28 cellular contexts compared by ENCODE assay signal in the genomic region with DNA sequence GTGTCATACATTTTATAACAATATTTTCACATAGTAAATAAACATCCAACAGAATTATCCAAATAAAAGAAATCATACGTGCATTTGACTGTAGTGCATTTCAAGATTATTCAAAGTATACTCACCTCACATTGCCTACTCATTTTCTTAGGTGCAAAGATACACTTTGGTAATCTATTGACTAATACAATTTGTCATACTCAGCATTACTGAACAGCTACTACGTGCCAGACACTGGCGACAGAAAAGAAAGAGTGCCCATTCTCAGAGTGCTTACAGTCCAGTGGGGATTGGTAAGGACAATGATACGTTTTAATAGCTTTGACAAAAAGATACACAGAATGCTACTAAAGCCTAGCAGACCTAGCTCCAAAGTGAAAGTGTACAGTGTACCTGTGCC.
"Had no signal": no experiment of that assay in that cellular context is flagged by ENCODE, and none has a peak within 500 bp of the region (broad histone marks: within the 10 kb centered on the region; RNA-seq: fewer than 3 reads in every experiment).

No MANE protein-coding gene starts in this region.

- ATAC-seq: naive thymus-derived CD4-positive, alpha-beta T cell; natural killer cell; pancreas; sciatic nerve; stimulated activated memory B cell treated with anti-CD40 and anti-IgM and Interleukin-4, amounts not matched to agents 10 μg/mL and 1 μg/mL and 100 μg/mL, for 72 hours; stimulated activated naive CD8-positive, alpha-beta T cell treated with anti-CD3 and anti-CD28 coated beads, Interleukin-15, amount 100 ng/mL, for 72 hours; stimulated activated naive CD8-positive, alpha-beta T cell treated with anti-CD3 and anti-CD28 coated beads, Interleukin-15, Interleukin-2, amounts not matched to agents 100 U/mL and 50 U/mL, for 24 hours; upper lobe of right lung had no signal

- H3K4me2 ChIP-seq: neural progenitor cell, smooth muscle cell had no signal

- H3K27ac ChIP-seq: neural progenitor cell, pancreas, prostate gland, right atrium auricular region, skin epidermis, spleen, suprapubic skin, testis, tibial artery, transverse colon, upper lobe of right lung, uterus had no signal

- H3K36me3 ChIP-seq: prostate gland, uterus had no signal

- H3K4me1 ChIP-seq: neural progenitor cell, pancreas, prostate gland, right atrium auricular region, spleen, suprapubic skin, testis, tibial artery, transverse colon, upper lobe of right lung, uterus had no signal

- H3K4me3 ChIP-seq: neural progenitor cell, pancreas, prostate gland, right atrium auricular region, skin epidermis, smooth muscle cell, spleen, suprapubic skin, testis, tibial artery, transverse colon, upper lobe of right lung, uterus had no signal

- H3K9me3 ChIP-seq: pancreas, prostate gland, right atrium auricular region, suprapubic skin, testis, tibial artery, transverse colon, upper lobe of right lung, uterus had no signal

- H2AFZ ChIP-seq: neural progenitor cell had no signal

- H3K27me3 ChIP-seq: neural progenitor cell, pancreas, right atrium auricular region, spleen, suprapubic skin, testis, tibial artery, transverse colon, upper lobe of right lung, uterus had no signal

- FAIRE-seq: pancreas had no signal

- DNase-seq: naive thymus-derived CD4-positive, alpha-beta T cell; natural killer cell; occipital lobe; pancreas; retina; spleen; stimulated activated CD4-positive, alpha-beta T cell treated with anti-CD3 and anti-CD28 coated beads, Interleukin-12 subunit alpha, Interleukin-12 subunit beta, amount 100 ng/mL, for 4 hours; stimulated activated CD4-positive, alpha-beta T cell treated with anti-CD3 and anti-CD28 coated beads, Interleukin-1b, Interleukin-23, amount 100 ng/mL, for 48 hours; stimulated activated CD4-positive, alpha-beta T cell treated with anti-CD3 and anti-CD28 coated beads, Interleukin-4, amount 100 ng/mL, for 1 hour; stimulated activated CD4-positive, alpha-beta T cell treated with anti-CD3 and anti-CD28 coated beads, Interleukin-4, amount 100 ng/mL, for 4 hours; stimulated activated CD8-positive, alpha-beta memory T cell treated with anti-CD3 and anti-CD28 coated beads, Interleukin-4, amount 100 ng/mL, for 48 hours; stimulated activated naive CD4-positive, alpha-beta T cell; stimulated activated naive CD8-positive, alpha-beta T cell treated with anti-CD3 and anti-CD28 coated beads, Interleukin-15, amount 100 ng/mL, for 72 hours; stimulated activated naive CD8-positive, alpha-beta T cell treated with anti-CD3 and anti-CD28 coated beads, Interleukin-15, Interleukin-2, amounts not matched to agents 100 U/mL and 50 U/mL, for 24 hours; substantia nigra; testis; tibial artery; transverse colon; upper lobe of right lung; uterus had no signal

- H3K9ac ChIP-seq: neural progenitor cell had no signal
